In genomic region chr13:37748913-37749312, GRCh38 we compare ENCODE assay signal across 3 cellular contexts.
TF ChIP-seq lines count a peak whose summit lies in the region.

No MANE protein-coding gene starts in this region.

TF ChIP-seq in GM12891, 5 proteins besides CTCF, POLR2A, EP300 and RAD21:
- TF ChIP-seq POLR2AphosphoS5 (IDR thresholded peaks at IDR 0.05; ENCODE audit: low read depth, low read length) (no peak), SPI1 (IDR thresholded peaks at IDR 0.05; ENCODE audit: low read depth, low read length) (peak; percentile 41; the same call in 1 of the 2 replicates), TAF1 (IDR thresholded peaks at IDR 0.05; ENCODE audit: low read depth, low read length) (no peak), POU2F2 (IDR thresholded peaks at IDR 0.05; ENCODE audit: low read depth, low read length) (no peak)

TF ChIP-seq in IMR-90, 13 proteins besides CTCF, POLR2A, EP300 and RAD21:
- no peak for TF ChIP-seq ELK1 (IDR thresholded peaks at IDR 0.05; ENCODE audit: borderline replicate concordance, low read depth, low read length)
- no peak for TF ChIP-seq RFX5 (IDR thresholded peaks at IDR 0.05; ENCODE audit: low read depth, low read length)
- no peak for TF ChIP-seq USF2 (IDR thresholded peaks at IDR 0.05; ENCODE audit: low read depth, low read length)
- TF ChIP-seq CHD1 (IDR thresholded peaks at IDR 0.05; ENCODE audit: low read depth, low read length): no peak
- no peak for TF ChIP-seq MAZ (IDR thresholded peaks at IDR 0.05; ENCODE audit: borderline replicate concordance, low read depth, low read length)
- no peak for TF ChIP-seq MXI1 (IDR thresholded peaks at IDR 0.05; ENCODE audit: borderline replicate concordance, low read depth, low read length)
- TF ChIP-seq MAFK (IDR thresholded peaks at IDR 0.05; ENCODE audit: low read depth, low read length): no peak
- no peak for TF ChIP-seq CEBPB (IDR thresholded peaks at IDR 0.05; ENCODE audit: low read depth, low read length)
- no peak for TF ChIP-seq NFE2L2 (IDR thresholded peaks at IDR 0.05; ENCODE audit: low read depth, low read length)
- no peak for TF ChIP-seq BHLHE40 (IDR thresholded peaks at IDR 0.05; ENCODE audit: low read depth, low read length)
- TF ChIP-seq RCOR1 (IDR thresholded peaks at IDR 0.05; ENCODE audit: insufficient replicate concordance, low read length): no peak
- TF ChIP-seq FOS (IDR thresholded peaks at IDR 0.05; ENCODE audit: low read depth, low read length): no peak
- no peak for TF ChIP-seq SMC3 (IDR thresholded peaks at IDR 0.05; ENCODE audit: low read depth, low read length)
TF ChIP-seq in IMR-90: peak in this region for 0.

TF ChIP-seq in K562, 482 proteins besides CTCF, POLR2A, EP300 and RAD21:
- TF ChIP-seq ZKSCAN1 (IDR thresholded peaks at IDR 0.05; ENCODE audit: low read depth, low read length): no peak
- TF ChIP-seq ZNF431 (CRISPR knock-in tag; IDR thresholded peaks at IDR 0.05): 0 out of 2 replicates have a peak, but pooled peaks have one; percentile 50
- TF ChIP-seq RERE (CRISPR knock-in tag; IDR thresholded peaks at IDR 0.05; ENCODE audit: borderline replicate concordance): no peak
- TF ChIP-seq SPI1 (IDR thresholded peaks at IDR 0.05; ENCODE audit: borderline replicate concordance, low read depth, low read length): peak; percentile 82
